In the genomic region with DNA sequence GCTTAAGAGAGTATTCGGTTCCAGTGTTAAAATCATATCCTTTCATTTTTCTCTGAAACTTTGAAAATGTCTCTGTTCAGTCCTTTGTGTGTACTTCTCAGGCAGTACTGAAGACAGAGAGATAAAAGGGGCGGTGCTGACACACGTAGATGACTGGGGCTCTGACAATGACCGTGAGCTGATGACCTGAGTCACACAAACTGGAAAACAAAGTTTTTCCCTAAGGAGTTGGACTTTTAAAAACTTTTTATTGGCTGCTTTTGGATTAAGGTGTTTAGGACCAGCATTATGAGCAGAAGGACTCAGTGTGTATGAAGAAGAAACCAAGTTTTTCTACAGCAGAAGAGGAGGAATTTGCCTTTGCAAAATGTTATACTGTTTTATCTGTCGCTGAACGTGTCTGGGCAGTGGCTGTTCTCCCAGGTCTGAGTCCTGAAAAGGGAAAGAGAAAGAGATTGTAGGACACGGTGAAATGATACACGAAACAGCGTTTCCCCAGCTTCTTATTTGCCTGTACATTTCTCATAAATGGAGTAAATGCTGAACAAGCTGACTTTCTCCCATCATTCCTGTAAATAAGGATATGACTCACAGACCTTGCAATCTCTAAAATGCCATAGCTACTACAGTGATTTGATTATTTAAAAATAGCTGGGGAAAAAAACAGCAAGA, we compare ENCODE assay signal across 8 cellular contexts. TPM values are rescaled to one million over a fixed set of nuclear protein-coding genes. Genes with fewer than 3 reads are reported as not detected.
DNase-seq lines count a peak whose midpoint lies in the region; ATAC-seq and TF ChIP-seq lines count a peak whose summit lies in the region.

No MANE protein-coding gene starts in this region.

- DNase-seq in activated naive CD4-positive, alpha-beta T cell treated with anti-CD3 and anti-CD28 coated beads, Interleukin-2, amount 10 ng/mL, durations not matched to agents 7 days and 5 days: no peak
- no peak for DNase-seq in activated naive CD4-positive, alpha-beta T cell (lab: John Stamatoyannopoulos, UW)
- DNase-seq in RWPE2 (ENCODE audit: low spot score) (no peak), fibroblast of mammary gland (ENCODE audit: low read depth) (peak; percentile 88), psoas muscle (no peak), NCI-H510A (lab: John Stamatoyannopoulos, UW) (no peak)
- DNase-seq in central memory CD4-positive, alpha-beta T cell: no peak
- DNase-seq in effector memory CD4-positive, alpha-beta T cell: no peak

- intact Hi-C loops in psoas muscle (cut with DNase I): no loop called here

- ATAC-seq in RWPE2 (ENCODE audit: low read depth) (peak; percentile 91), psoas muscle (peak; percentile 70 to 88 (median 81))

- no peaks in the 10 kb centered on the region for H3K36me3 Mint-ChIP-seq in activated naive CD4-positive, alpha-beta T cell treated with anti-CD3 and anti-CD28 coated beads, Interleukin-2, amount 10 ng/mL, durations not matched to agents 7 days and 5 days

- H3K4me3 Mint-ChIP-seq in activated naive CD4-positive, alpha-beta T cell treated with anti-CD3 and anti-CD28 coated beads, Interleukin-2, amount 10 ng/mL, durations not matched to agents 7 days and 5 days: no peak overlapping the region

- peak overlapping the region; percentile 6 for H3K27ac Mint-ChIP-seq in activated naive CD4-positive, alpha-beta T cell treated with anti-CD3 and anti-CD28 coated beads, Interleukin-2, amount 10 ng/mL, durations not matched to agents 7 days and 5 days

- H3K4me1 ChIP-seq in RWPE2 (ENCODE audit: insufficient read depth, poor library complexity, severe bottlenecking): peaks cover 30% of the 10 kb centered on the region
- H3K4me1 ChIP-seq in psoas muscle: peaks cover 14% of the 10 kb centered on the region
- no peaks in the 10 kb centered on the region for H3K4me1 ChIP-seq in effector memory CD4-positive, alpha-beta T cell (ENCODE audit: control insufficient read depth, insufficient read depth, low read length, poor library complexity, severe bottlenecking)

- no peaks in the 10 kb centered on the region for H3K9me3 ChIP-seq in RWPE2 (ENCODE audit: severe bottlenecking)
- H3K9me3 ChIP-seq in psoas muscle: no peaks in the 10 kb centered on the region
- no peaks in the 10 kb centered on the region for H3K9me3 ChIP-seq in effector memory CD4-positive, alpha-beta T cell (ENCODE audit: control insufficient read depth, low read length)

- no peaks in the 10 kb centered on the region for H3K9me3 Mint-ChIP-seq in activated naive CD4-positive, alpha-beta T cell treated with anti-CD3 and anti-CD28 coated beads, Interleukin-2, amount 10 ng/mL, durations not matched to agents 7 days and 5 days

- H3K27ac ChIP-seq in RWPE2 (ENCODE audit: poor library complexity, severe bottlenecking): peak overlapping the region; percentile 100
- peak overlapping the region; percentile 76 for H3K27ac ChIP-seq in psoas muscle
- no peak overlapping the region for H3K27ac ChIP-seq in effector memory CD4-positive, alpha-beta T cell (ENCODE audit: insufficient read depth, low read length, poor library complexity, severe bottlenecking)

- no peaks in the 10 kb centered on the region for H3K36me3 ChIP-seq in RWPE2 (ENCODE audit: low read depth)
- H3K36me3 ChIP-seq in psoas muscle (ENCODE audit: insufficient read depth in 1 of 2, low read depth in 1 of 2): no peaks in the 10 kb centered on the region
- H3K36me3 ChIP-seq in effector memory CD4-positive, alpha-beta T cell (ENCODE audit: control insufficient read depth, insufficient read depth, low read length): no peaks in the 10 kb centered on the region

- H3K4me3 ChIP-seq in RWPE2 (ENCODE audit: severe bottlenecking) (peak overlapping the region; percentile 15), fibroblast of mammary gland (ENCODE audit: control insufficient read depth, low read depth, low read length) (peak overlapping the region; percentile 49), psoas muscle (peak overlapping the region; percentile 38)
- H3K4me3 ChIP-seq in effector memory CD4-positive, alpha-beta T cell (ENCODE audit: insufficient read depth, low read depth, low read length, poor library complexity, severe bottlenecking): no peak overlapping the region

- H3K27me3 Mint-ChIP-seq in activated naive CD4-positive, alpha-beta T cell treated with anti-CD3 and anti-CD28 coated beads, Interleukin-2, amount 10 ng/mL, durations not matched to agents 7 days and 5 days: no peaks in the 10 kb centered on the region

- WGBS in psoas muscle, 3 donors: 26 to 48% (median 36%) methylated on average over 9 of the region's 9 CpGs

- peaks cover 13% of the 10 kb centered on the region for H3K4me1 Mint-ChIP-seq in activated naive CD4-positive, alpha-beta T cell treated with anti-CD3 and anti-CD28 coated beads, Interleukin-2, amount 10 ng/mL, durations not matched to agents 7 days and 5 days

- H3K27me3 ChIP-seq in RWPE2 (ENCODE audit: insufficient read depth, poor library complexity, severe bottlenecking): no peaks in the 10 kb centered on the region
- H3K27me3 ChIP-seq in psoas muscle (ENCODE audit: insufficient read depth in 3 of 3, low read length in 2 of 3): no peaks in the 10 kb centered on the region
- no peaks in the 10 kb centered on the region for H3K27me3 ChIP-seq in effector memory CD4-positive, alpha-beta T cell (replicated peaks; ENCODE audit: control insufficient read depth, insufficient read depth, low read length, poor library complexity, severe bottlenecking)

- CTCF ChIA-PET in activated naive CD4-positive, alpha-beta T cell treated with anti-CD3 and anti-CD28 coated beads, Interleukin-2, amount 10 ng/mL, durations not matched to agents 7 days and 5 days (lab: Charles Lee): interaction anchor here (1.1 kb wide), 1 partner anchor 13 kb away, joined by 5 read pairs; no protein-coding TSS in a partner anchor

- TF ChIP-seq CTCF in RWPE2 (IDR thresholded peaks at IDR 0.05; ENCODE audit: poor library complexity, severe bottlenecking) (no peak), fibroblast of mammary gland (conservative IDR thresholded peaks at IDR 0.05; ENCODE audit: control insufficient read depth, insufficient read depth, low read depth, low read length) (no peak), psoas muscle (IDR thresholded peaks at IDR 0.05) (no peak)

RNA-seq across cellular contexts. Expression of gene MAP3K7CL, which starts 51.5 kb away (rescaled TPM):
- 100 to 1,000 TPM in 1 of 4 donors, 10 to 100 TPM in 3; 15.3 to 107 (median 23.7) TPM for total RNA-seq in psoas muscle
- 10 to 100 TPM in 2 of 3 donors, 1 to 10 TPM in 1; 3.3 to 18.4 (median 12.8) TPM for polyA plus RNA-seq in psoas muscle
